In genomic region chr4:151052785-151053184, GRCh38 we compare ENCODE assay signal across 13 cellular contexts.
"Had no signal": no experiment of that assay in that cellular context is flagged by ENCODE, and none has a peak within 500 bp of the region (broad histone marks: within the 10 kb centered on the region; RNA-seq: fewer than 3 reads in every experiment).

No MANE protein-coding gene starts in this region.

- H3K79me2 ChIP-seq: hepatocyte had no signal

- H3K36me3 ChIP-seq: adrenal gland, thoracic aorta had no signal

- H2AFZ ChIP-seq: hepatocyte had no signal

- H3K4me1 ChIP-seq: adrenal gland had no signal

- FAIRE-seq: kidney had no signal

- H3K27me3 ChIP-seq: adrenal gland, hepatocyte had no signal

- H3K4me2 ChIP-seq: hepatocyte had no signal

- H3K27ac ChIP-seq: adrenal gland, hepatocyte, thoracic aorta had no signal

- H3K4me3 ChIP-seq: adrenal gland, hepatocyte, thoracic aorta had no signal

- ATAC-seq: stimulated activated naive CD8-positive, alpha-beta T cell treated with anti-CD3 and anti-CD28 coated beads, Interleukin-15, amount 100 ng/mL, for 72 hours had no signal

- DNase-seq: activated CD4-positive, alpha-beta T cell treated with anti-CD3 and anti-CD28 coated beads for 48 hours; activated CD8-positive, alpha-beta memory T cell treated with anti-CD3 and anti-CD28 coated beads for 24 hours; activated naive CD4-positive, alpha-beta T cell treated with anti-CD3 and anti-CD28 coated beads, Interleukin-2, amount 50 U/mL, for 16 hours; adrenal gland; central memory CD4-positive, alpha-beta T cell; effector memory CD4-positive, alpha-beta T cell; kidney; stimulated activated CD4-positive, alpha-beta T cell treated with anti-CD3 and anti-CD28 coated beads, Interleukin-15, amount 100 ng/mL, for 24 hours; stimulated activated CD4-positive, alpha-beta T cell treated with anti-CD3 and anti-CD28 coated beads, Interleukin-4, amount 100 ng/mL, for 4 hours; stimulated activated naive CD8-positive, alpha-beta T cell treated with anti-CD3 and anti-CD28 coated beads, Interleukin-15, amount 100 ng/mL, for 72 hours; T1000 had no signal

- H3K9me3 ChIP-seq: adrenal gland, thoracic aorta had no signal
